Comparison of ENCODE assay signal across 13 cellular contexts in the genomic region with DNA sequence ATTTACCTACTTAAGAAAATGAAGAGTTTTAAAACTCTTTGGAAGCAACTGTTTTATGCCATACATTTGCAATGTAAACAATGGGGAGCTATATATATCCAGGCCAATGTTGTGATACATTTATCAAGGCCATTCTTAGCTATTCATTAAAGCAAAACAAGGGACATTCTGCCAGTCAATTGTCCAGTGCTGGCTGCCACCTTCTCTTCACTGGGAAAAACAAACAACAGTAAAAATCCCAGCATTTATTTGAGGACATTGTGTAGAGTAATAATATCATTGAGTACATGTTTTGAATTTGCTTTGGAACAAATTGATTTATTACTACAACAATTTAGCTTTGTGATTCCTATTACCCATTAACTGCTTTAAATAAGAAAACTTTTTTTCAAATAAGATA.
DNase-seq lines count a peak whose midpoint lies in the region; TF ChIP-seq lines count a peak whose summit lies in the region.
"Had no signal": no experiment of that assay in that cellular context is flagged by ENCODE, and none has a peak within 500 bp of the region (broad histone marks: within the 10 kb centered on the region; RNA-seq: fewer than 3 reads in every experiment).

No MANE protein-coding gene starts in this region.

- H3K36me3 ChIP-seq in hepatocyte (replicated peaks; ENCODE audit: insufficient read depth, low read depth): no peaks in the 10 kb centered on the region

- no peak overlapping the region for H3K27ac Mint-ChIP-seq in immature natural killer cell
- H3K27ac Mint-ChIP-seq: CD4-positive, alpha-beta memory T cell; GM23338 had no signal

- DNase-seq in DMS153 (lab: John Stamatoyannopoulos, UW): peak; percentile 17
- no peak for DNase-seq in DMS153 treated with DMSO at 0.1 percent for 48 hours (lab: John Stamatoyannopoulos, UW; ENCODE audit: unreplicated experiment)
- peak; percentile 54 for DNase-seq in NCI-H69 (lab: John Stamatoyannopoulos, UW)
- DNase-seq in hepatocyte (ENCODE audit: low spot score): no peak
- no peak for DNase-seq in immature natural killer cell
- no peak for DNase-seq in HuH-7 (ENCODE audit: low spot score)
- DNase-seq: Calu3; CD4-positive, alpha-beta memory T cell; COR-L47; DND-41; H9 had no signal

- H3K4me3 Mint-ChIP-seq in immature natural killer cell: no peak overlapping the region
- H3K4me3 Mint-ChIP-seq: CD4-positive, alpha-beta memory T cell; GM23338; H9 had no signal

- no peaks in the 10 kb centered on the region for H3K36me3 Mint-ChIP-seq in immature natural killer cell
- H3K36me3 Mint-ChIP-seq: CD4-positive, alpha-beta memory T cell had no signal

- H3K27ac ChIP-seq in 22Rv1 (peak overlapping the region; percentile 79), hepatocyte (no peak overlapping the region)

- H3K4me3 ChIP-seq in hepatocyte: no peak overlapping the region
- H3K4me3 ChIP-seq: GM23338 had no signal

- H3K4me1 ChIP-seq in hepatocyte (ENCODE audit: insufficient read depth): no peaks in the 10 kb centered on the region

- H3K4me1 Mint-ChIP-seq in immature natural killer cell: no peaks in the 10 kb centered on the region
- H3K4me1 Mint-ChIP-seq: CD4-positive, alpha-beta memory T cell; GM23338 had no signal

- no peaks in the 10 kb centered on the region for H3K79me2 ChIP-seq in hepatocyte

- no peaks in the 10 kb centered on the region for H3K27me3 ChIP-seq in hepatocyte

- no peaks in the 10 kb centered on the region for H4K20me1 ChIP-seq in hepatocyte (ENCODE audit: insufficient read depth, poor library complexity, severe bottlenecking)

- H3K27me3 Mint-ChIP-seq in immature natural killer cell (ENCODE audit: low read depth in 3 of 3): peaks cover 0 to 2% (median 0%) of the 10 kb centered on the region in 3 donors
- H3K27me3 Mint-ChIP-seq: CD4-positive, alpha-beta memory T cell had no signal

- H3K9me3 ChIP-seq in hepatocyte (ENCODE audit: low read depth): no peaks in the 10 kb centered on the region

- no peak overlapping the region for H2AFZ ChIP-seq in hepatocyte
- H2AFZ ChIP-seq: GM23338 had no signal

- peak overlapping the region; percentile 15 for H3K4me2 ChIP-seq in hepatocyte
- H3K4me2 ChIP-seq: GM23338 had no signal

- TF ChIP-seq CTCF in 22Rv1 (IDR thresholded peaks at IDR 0.05) (no peak), hepatocyte (IDR thresholded peaks at IDR 0.05; ENCODE audit: poor library complexity) (no peak)

- H3K9me3 Mint-ChIP-seq in immature natural killer cell: peaks cover 3 to 23% (median 8%) of the 10 kb centered on the region in 6 donors
- H3K9me3 Mint-ChIP-seq: GM23338, H9 had no signal

- no peaks in the 10 kb centered on the region for H3K9me2 ChIP-seq in hepatocyte (replicated peaks; ENCODE audit: insufficient read depth)

Comparison
In these comparisons a context has a peak if more than half of its experiments do, and no peak if none do; other contexts are left out.
1. DNase-seq: peak in DMS153 (single experiment) and NCI-H69 (single experiment); none in DMS153 treated with DMSO at 0.1 percent for 48 hours (single experiment), hepatocyte (single experiment), immature natural killer cell (0 of 3) and HuH-7 (single experiment).